In genomic region chr11:67629386-67630229, GRCh38 we compare ENCODE assay signal across 8 cellular contexts. TPM values are rescaled to one million over a fixed set of nuclear protein-coding genes. Genes with fewer than 3 reads are reported as not detected.
DNase-seq lines count a peak whose midpoint lies in the region; ATAC-seq and TF ChIP-seq lines count a peak whose summit lies in the region.

TSS of gene NUDT8 (minus strand) at chr11:67629937. CDS start at chr11:67629911, 26 bp downstream.

- dilution Hi-C loops in mammary epithelial cell (cut with HindIII; ENCODE audit: low sequenced_read_pairs): loop anchor here (5.0 kb wide), 1 partner anchor 33 kb away; no protein-coding TSS in a partner anchor

- peak within 1 kb of the TSS; percentile 100 for H3K4me2 ChIP-seq in mammary epithelial cell (ENCODE audit: insufficient read depth, low read depth, low read length)

- peak within 1 kb of the TSS; percentile 89 to 90 (median 89) for H3K4me3 Mint-ChIP-seq in immature natural killer cell

- H3K4me1 ChIP-seq in mammary epithelial cell (ENCODE audit: insufficient read depth, low read length): peaks cover 20% of the 10 kb centered on the region

- H4K20me1 ChIP-seq in mammary epithelial cell (ENCODE audit: insufficient read depth, low read length): no peaks in the 10 kb centered on the region

- H3K36me3 Mint-ChIP-seq in immature natural killer cell: peaks cover 0 to 6% (median 0%) of the 10 kb centered on the region in 3 donors

- H2AFZ ChIP-seq in mammary epithelial cell (ENCODE audit: low read depth, low read length): peak within 1 kb of the TSS; percentile 98

- 2% methylated on average over 38 of the region's 102 CpGs for WGBS in mammary epithelial cell (ENCODE audit: low coverage, missing lambda C conversion rate)

- intact Hi-C loops in mammary epithelial cell (cut with micrococcal nuclease): loop anchor here (1.0 to 5.0 kb wide), 3 partner anchors 30 to 73 kb away; no protein-coding TSS in a partner anchor

- no peaks in the 10 kb centered on the region for H3K27me3 ChIP-seq in mammary epithelial cell (ENCODE audit: insufficient read depth, low read length)

- H3K27ac Mint-ChIP-seq in immature natural killer cell: peak within 1 kb of the TSS; percentile 75 to 92 (median 88)

- peak; percentile 46 for ATAC-seq in HG02759 (IDR thresholded peaks at IDR 0.05; ENCODE audit: unreplicated experiment)

- BruUV-seq in mammary epithelial cell (replicated peaks; lab: Mats Ljungman, UMichigan): no TSS peak

- TF ChIP-seq CTCF in VCaP (conservative IDR thresholded peaks at IDR 0.05) (peak; percentile 100), mammary epithelial cell (conservative IDR thresholded peaks at IDR 0.05 in 1 of 2, IDR thresholded peaks at IDR 0.05 in 1 of 2; ENCODE audit: extremely low read depth in 1 of 2, insufficient read depth in 1 of 2, low read depth in 1 of 2, low read length in 2 of 2) (peak; percentile 68 to 87)

- H3K36me3 ChIP-seq in mammary epithelial cell (ENCODE audit: insufficient read depth, low read length): no peaks in the 10 kb centered on the region

- in situ Hi-C loops in mammary epithelial cell (cut with MboI; ENCODE audit: low sequenced_read_pairs in 2 of 2): no loop called here

- H3K4me1 Mint-ChIP-seq in immature natural killer cell: peaks cover 6 to 14% of the 10 kb centered on the region in 2 donors

- DNase-seq in NCI-H1417 (lab: John Stamatoyannopoulos, UW) (peak; percentile 57 to 81 (median 67)), NCI-H1417 treated with DMSO at 0.1 percent for 48 hours (lab: John Stamatoyannopoulos, UW) (no peak), NCI-H1436 treated with DMSO at 0.1 percent for 48 hours (lab: John Stamatoyannopoulos, UW) (peak; percentile 40), mammary epithelial cell (peak; percentile 77), immature natural killer cell (peak; percentile 84 to 86 (median 84)), smooth muscle cell of the brain vasculature (ENCODE audit: low read depth, low spot score) (peak; percentile 53)

- H3K27ac ChIP-seq in VCaP: peak within 1 kb of the TSS; percentile 96
- peak within 1 kb of the TSS; percentile 36 for H3K27ac ChIP-seq in mammary epithelial cell (ENCODE audit: insufficient read depth, low read depth, low read length)

- H3K79me2 ChIP-seq in mammary epithelial cell (ENCODE audit: insufficient read depth, low read length): no peaks in the 10 kb centered on the region

- H3K4me3 ChIP-seq in mammary epithelial cell (replicated peaks in 1 of 3; ENCODE audit: insufficient read depth in 1 of 3, low read depth in 2 of 3, low read length in 3 of 3): peak within 1 kb of the TSS; percentile 75 to 86 (median 81)

- H3K9ac ChIP-seq in mammary epithelial cell (ENCODE audit: insufficient read depth, low read length): peak within 1 kb of the TSS; percentile 33

- H3K9me3 Mint-ChIP-seq in immature natural killer cell: peaks cover 0 to 2% (median 0%) of the 10 kb centered on the region in 6 donors

- H3K27me3 Mint-ChIP-seq in immature natural killer cell (ENCODE audit: low read depth in 3 of 3): peaks cover 0 to 2% (median 0%) of the 10 kb centered on the region in 3 donors

- CTCF ChIA-PET in mammary epithelial cell (lab: Charles Lee; ENCODE audit: low non-redundant PET): interaction anchor here (0.6 to 1.2 kb wide), 9 partner anchors 15 to 1398 kb away, joined by 3 to 11 read pairs (median 3); no protein-coding TSS in a partner anchor

- no peaks in the 10 kb centered on the region for H3K9me3 ChIP-seq in mammary epithelial cell (replicated peaks; ENCODE audit: insufficient read depth, low read length)

RNA-seq across cellular contexts. Expression of gene NUDT8, which starts in this region (rescaled TPM):
- total RNA-seq in mammary epithelial cell: 10 to 100 TPM in 1 of 2 donors, 1 to 10 TPM in 1; 4.2 to 13.4 TPM
- 4.8 TPM for polyA plus RNA-seq in mammary epithelial cell
- not detected for polyA minus RNA-seq in mammary epithelial cell
- 10 to 100 TPM; 10.1 to 13.4 (median 12.3) TPM for polyA plus RNA-seq in immature natural killer cell
